In genomic region chrX:1531106-1531890, GRCh38 we compare ENCODE assay signal across 17 cellular contexts. TPM values are rescaled to one million over a fixed set of nuclear protein-coding genes. Genes with fewer than 3 reads are reported as not detected.
DNase-seq lines count a peak whose midpoint lies in the region; ATAC-seq and TF ChIP-seq lines count a peak whose summit lies in the region.
"Had no signal": no experiment of that assay in that cellular context is flagged by ENCODE, and none has a peak within 500 bp of the region (broad histone marks: within the 10 kb centered on the region; RNA-seq: fewer than 3 reads in every experiment).

No MANE protein-coding gene starts in this region.

- H3K9ac ChIP-seq in SU-DHL-6 (ENCODE audit: low read length) = no peak overlapping the region
- H3K9ac ChIP-seq: GM23248, parathyroid adenoma had no signal

- H4K20me1 ChIP-seq in SU-DHL-6 (ENCODE audit: low read depth, low read length) = peaks cover 14% of the 10 kb centered on the region; the same call in 1 of the 2 replicates

- peaks cover 17% of the 10 kb centered on the region for H3F3A ChIP-seq in SU-DHL-6 (ENCODE audit: insufficient read depth)

- H3K4me1 Mint-ChIP-seq in activated naive CD4-positive, alpha-beta T cell treated with anti-CD3 and anti-CD28 coated beads, Interleukin-2, amount 10 ng/mL, durations not matched to agents 7 days and 5 days = peaks cover 8% of the 10 kb centered on the region

- TF ChIP-seq CTCF in SU-DHL-6 (IDR thresholded peaks at IDR 0.05; ENCODE audit: insufficient read depth, low read length, poor library complexity, severe bottlenecking) (no peak), upper lobe of right lung (IDR thresholded peaks at IDR 0.05) (no peak)

- H3K27ac ChIP-seq in SU-DHL-6 (ENCODE audit: low read depth, low read length) (peak overlapping the region; percentile 47; the same call in 1 of the 2 replicates), upper lobe of right lung (no peak overlapping the region)
- H3K27ac ChIP-seq: GM23248, parathyroid adenoma had no signal

- CTCF ChIA-PET in activated naive CD4-positive, alpha-beta T cell treated with anti-CD3 and anti-CD28 coated beads, Interleukin-2, amount 10 ng/mL, durations not matched to agents 7 days and 5 days (lab: Charles Lee) = no interaction called here

- H3K9me3 Mint-ChIP-seq in activated naive CD4-positive, alpha-beta T cell treated with anti-CD3 and anti-CD28 coated beads, Interleukin-2, amount 10 ng/mL, durations not matched to agents 7 days and 5 days = no peaks in the 10 kb centered on the region

- H3K27me3 ChIP-seq in SU-DHL-6 (ENCODE audit: low read length) = no peaks in the 10 kb centered on the region
- H3K27me3 ChIP-seq in upper lobe of right lung = no peaks in the 10 kb centered on the region

- no peaks in the 10 kb centered on the region for H3K4me1 ChIP-seq in upper lobe of right lung
- H3K4me1 ChIP-seq: parathyroid adenoma had no signal

- H3K4me3 ChIP-seq in SU-DHL-6 (ENCODE audit: insufficient read depth, low read length, poor library complexity, severe bottlenecking) = no peak overlapping the region
- H3K4me3 ChIP-seq in upper lobe of right lung = no peak overlapping the region
- H3K4me3 ChIP-seq: GM23248, K562 had no signal

- no peak overlapping the region for H3K4me3 Mint-ChIP-seq in activated naive CD4-positive, alpha-beta T cell treated with anti-CD3 and anti-CD28 coated beads, Interleukin-2, amount 10 ng/mL, durations not matched to agents 7 days and 5 days

- peaks cover 73% of the 10 kb centered on the region for H3K79me2 ChIP-seq in SU-DHL-6 (ENCODE audit: insufficient read depth, low read length)
- H3K79me2 ChIP-seq: parathyroid adenoma had no signal

- no peaks in the 10 kb centered on the region for H3K9me3 ChIP-seq in SU-DHL-6 (ENCODE audit: insufficient read depth, low read length)
- no peaks in the 10 kb centered on the region for H3K9me3 ChIP-seq in upper lobe of right lung

- H3K27me3 Mint-ChIP-seq in activated naive CD4-positive, alpha-beta T cell treated with anti-CD3 and anti-CD28 coated beads, Interleukin-2, amount 10 ng/mL, durations not matched to agents 7 days and 5 days = no peaks in the 10 kb centered on the region

- H2AFZ ChIP-seq in SU-DHL-6 (ENCODE audit: low read depth, low read length, severe bottlenecking) = no peak overlapping the region
- H2AFZ ChIP-seq: GM23248, parathyroid adenoma had no signal

- H3K36me3 Mint-ChIP-seq in activated naive CD4-positive, alpha-beta T cell treated with anti-CD3 and anti-CD28 coated beads, Interleukin-2, amount 10 ng/mL, durations not matched to agents 7 days and 5 days = peaks cover 18% of the 10 kb centered on the region

- H3K27ac Mint-ChIP-seq in activated naive CD4-positive, alpha-beta T cell treated with anti-CD3 and anti-CD28 coated beads, Interleukin-2, amount 10 ng/mL, durations not matched to agents 7 days and 5 days = no peak overlapping the region

- peak overlapping the region; percentile 6 for H3K4me2 ChIP-seq in SU-DHL-6 (ENCODE audit: low read depth, low read length, poor library complexity, severe bottlenecking)

- H3K36me3 ChIP-seq in SU-DHL-6 (ENCODE audit: low read length) (peaks cover 6% of the 10 kb centered on the region), upper lobe of right lung (no peaks in the 10 kb centered on the region)

- peak; percentile 71 for DNase-seq in activated naive CD4-positive, alpha-beta T cell treated with Interleukin-2 at 50 U/mL for 16 hours
- no peak for DNase-seq in activated naive CD4-positive, alpha-beta T cell treated with anti-CD3 and anti-CD28 coated beads, Interleukin-2, amount 10 ng/mL, durations not matched to agents 7 days and 5 days
- peak; percentile 34 for DNase-seq in left lobe of liver (ENCODE audit: low spot score)
- peak; percentile 32 for DNase-seq in upper lobe of right lung
- DNase-seq in NCI-H2029 treated with DMSO at 0.1 percent for 48 hours (lab: John Stamatoyannopoulos, UW) = no peak
- DNase-seq in NCI-H2227 treated with DMSO at 0.1 percent for 48 hours (lab: John Stamatoyannopoulos, UW) = no peak
- no peak for DNase-seq in cerebellar nuclear complex (lab: John Stamatoyannopoulos, UW)
- DNase-seq: GDM1, GM23248, NCI-H1105 treated with DMSO at 0.1 percent for 48 hours, NCI-H82, small intestine, SW 1271 had no signal

- no peaks in the 10 kb centered on the region for H3K9me2 ChIP-seq in SU-DHL-6 (replicated peaks; ENCODE audit: insufficient read depth, low read length)

- intact Hi-C loops in upper lobe of right lung (cut with DNase I) = no loop called here

- ATAC-seq in left lobe of liver = no peak
- ATAC-seq in upper lobe of right lung = no peak
- ATAC-seq: K562 had no signal

RNA-seq across cellular contexts. Expression of gene P2RY8, which starts 5.7 kb away (rescaled TPM):
- 0.48 TPM for total RNA-seq in left lobe of liver
- total RNA-seq in upper lobe of right lung = 3.1 TPM
- total RNA-seq: fibroblast of villous mesenchyme, GM23248 had no signal

Comparison
In these comparisons a context has a peak if more than half of its experiments do, and no peak if none do; other contexts are left out.
1. DNase-seq: peak in activated naive CD4-positive, alpha-beta T cell treated with Interleukin-2 at 50 U/mL for 16 hours (single experiment), left lobe of liver (single experiment) and upper lobe of right lung (single experiment); none in activated naive CD4-positive, alpha-beta T cell treated with anti-CD3 and anti-CD28 coated beads, Interleukin-2, amount 10 ng/mL, durations not matched to agents 7 days and 5 days (single experiment), NCI-H2029 treated with DMSO at 0.1 percent for 48 hours (single experiment), NCI-H2227 treated with DMSO at 0.1 percent for 48 hours (single experiment) and cerebellar nuclear complex (0 of 2).